8 cellular contexts compared by ENCODE assay signal in the genomic region with DNA sequence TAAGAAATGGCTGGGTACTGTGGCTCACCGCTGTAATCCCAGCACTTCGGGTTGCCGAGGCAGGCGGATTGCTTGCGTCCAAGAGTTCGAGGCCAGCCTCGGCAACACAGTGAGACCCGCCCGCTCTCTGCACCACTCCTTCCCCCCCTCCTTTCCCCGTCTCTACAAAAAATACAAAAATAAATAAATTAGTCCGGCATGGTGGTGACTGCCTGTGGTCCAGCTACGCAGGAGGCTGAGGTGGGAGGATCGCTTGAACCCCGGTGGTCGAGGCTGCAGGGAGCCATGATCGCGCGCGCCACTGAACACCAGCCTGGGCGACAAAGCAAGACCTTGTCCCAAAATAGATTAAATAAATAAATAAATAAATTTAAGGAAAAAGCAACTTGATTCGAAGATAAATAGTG. TPM values are rescaled to one million over a fixed set of nuclear protein-coding genes. Genes with fewer than 3 reads are reported as not detected.
DNase-seq lines count a peak whose midpoint lies in the region; TF ChIP-seq lines count a peak whose summit lies in the region.

No MANE protein-coding gene starts in this region.

- no peaks in the 10 kb centered on the region for H3K27me3 Mint-ChIP-seq in activated naive CD4-positive, alpha-beta T cell treated with anti-CD3 and anti-CD28 coated beads for 36 hours (ENCODE audit: low read depth)
- no peaks in the 10 kb centered on the region for H3K27me3 Mint-ChIP-seq in activated T-helper 1 cell treated with anti-CD3 and anti-CD28 coated beads, Interleukin-12 subunit alpha, Interleukin-12 subunit beta, Interleukin-2, Interleukin-4 antibody, amounts not matched to agents 30 ng/mL and 10 ng/mL and 1 ng/mL, durations not matched to agents 14 hours and 24 hours and 36 hours (ENCODE audit: insufficient read depth)
- H3K27me3 Mint-ChIP-seq in endothelial cell (ENCODE audit: unreplicated experiment), result peaks cover 5% of the 10 kb centered on the region

- H3K4me1 ChIP-seq in tibial nerve, result peaks cover 0 to 48% (median 24%) of the 10 kb centered on the region in 4 donors

- H3K36me3 ChIP-seq in kidney epithelial cell (ENCODE audit: control insufficient read depth, insufficient read depth, low read length) (no peaks in the 10 kb centered on the region), tibial nerve (peaks cover 0 to 9% (median 0%) of the 10 kb centered on the region in 3 donors)

- no peak for TF ChIP-seq CTCF in kidney epithelial cell (IDR thresholded peaks at IDR 0.05; ENCODE audit: insufficient read depth, low read length, poor library complexity, severe bottlenecking)
- no peak for TF ChIP-seq CTCF in tibial nerve (IDR thresholded peaks at IDR 0.05)
- no peak for TF ChIP-seq CTCF in endothelial cell (IDR thresholded peaks at IDR 0.05; ENCODE audit: unreplicated experiment)

- H3K9me3 Mint-ChIP-seq in activated naive CD4-positive, alpha-beta T cell treated with anti-CD3 and anti-CD28 coated beads for 36 hours, result no peaks in the 10 kb centered on the region
- H3K9me3 Mint-ChIP-seq in activated T-helper 1 cell treated with anti-CD3 and anti-CD28 coated beads, Interleukin-12 subunit alpha, Interleukin-12 subunit beta, Interleukin-2, Interleukin-4 antibody, amounts not matched to agents 30 ng/mL and 10 ng/mL and 1 ng/mL, durations not matched to agents 14 hours and 24 hours and 36 hours, result no peaks in the 10 kb centered on the region
- no peaks in the 10 kb centered on the region for H3K9me3 Mint-ChIP-seq in endothelial cell (ENCODE audit: unreplicated experiment)

- 33 to 34% methylated on average over 21 of the region's 21 CpGs for WGBS in tibial nerve, 2 donors

- peaks cover 8% of the 10 kb centered on the region for H3K36me3 Mint-ChIP-seq in activated naive CD4-positive, alpha-beta T cell treated with anti-CD3 and anti-CD28 coated beads for 36 hours (ENCODE audit: low read depth)
- peaks cover 8% of the 10 kb centered on the region for H3K36me3 Mint-ChIP-seq in activated T-helper 1 cell treated with anti-CD3 and anti-CD28 coated beads, Interleukin-12 subunit alpha, Interleukin-12 subunit beta, Interleukin-2, Interleukin-4 antibody, amounts not matched to agents 30 ng/mL and 10 ng/mL and 1 ng/mL, durations not matched to agents 14 hours and 24 hours and 36 hours (ENCODE audit: low read depth)
- no peaks in the 10 kb centered on the region for H3K36me3 Mint-ChIP-seq in endothelial cell (ENCODE audit: low read depth, unreplicated experiment)

- H3K27ac Mint-ChIP-seq in activated naive CD4-positive, alpha-beta T cell treated with anti-CD3 and anti-CD28 coated beads for 36 hours, result no peak overlapping the region
- no peak overlapping the region for H3K27ac Mint-ChIP-seq in activated T-helper 1 cell treated with anti-CD3 and anti-CD28 coated beads, Interleukin-12 subunit alpha, Interleukin-12 subunit beta, Interleukin-2, Interleukin-4 antibody, amounts not matched to agents 30 ng/mL and 10 ng/mL and 1 ng/mL, durations not matched to agents 14 hours and 24 hours and 36 hours
- no peak overlapping the region for H3K27ac Mint-ChIP-seq in endothelial cell (ENCODE audit: unreplicated experiment)

- CTCF ChIA-PET in activated naive CD4-positive, alpha-beta T cell treated with anti-CD3 and anti-CD28 coated beads for 36 hours (lab: Charles Lee), result interaction anchor here (1.2 kb wide), 1 partner anchor 23 kb away, joined by 5 read pairs; no protein-coding TSS in a partner anchor

- TF ChIP-seq POLR2A in tibial nerve (IDR thresholded peaks at IDR 0.05), result no peak

- no peak for DNase-seq in activated naive CD4-positive, alpha-beta T cell treated with anti-CD3 and anti-CD28 coated beads for 36 hours
- no peak for DNase-seq in activated naive CD4-positive, alpha-beta T cell treated with Interleukin-2 at 50 U/mL for 16 hours
- no peak for DNase-seq in activated T-helper 1 cell treated with anti-CD3 and anti-CD28 coated beads, Interleukin-12 subunit alpha, Interleukin-12 subunit beta, Interleukin-2, Interleukin-4 antibody, amounts not matched to agents 30 ng/mL and 10 ng/mL and 1 ng/mL, durations not matched to agents 14 hours and 24 hours and 36 hours (ENCODE audit: low spot score)
- no peak for DNase-seq in kidney epithelial cell (ENCODE audit: low read depth)
- DNase-seq in tibial nerve (ENCODE audit: low spot score in 2 of 2), result no peak
- no peak for DNase-seq in LoVo (ENCODE audit: low spot score)
- no peak for DNase-seq in retina
- DNase-seq in endothelial cell (ENCODE audit: low spot score), result no peak

- H3K4me1 Mint-ChIP-seq in activated naive CD4-positive, alpha-beta T cell treated with anti-CD3 and anti-CD28 coated beads for 36 hours (ENCODE audit: low read depth), result peaks cover 41% of the 10 kb centered on the region
- peaks cover 34% of the 10 kb centered on the region for H3K4me1 Mint-ChIP-seq in activated T-helper 1 cell treated with anti-CD3 and anti-CD28 coated beads, Interleukin-12 subunit alpha, Interleukin-12 subunit beta, Interleukin-2, Interleukin-4 antibody, amounts not matched to agents 30 ng/mL and 10 ng/mL and 1 ng/mL, durations not matched to agents 14 hours and 24 hours and 36 hours (ENCODE audit: low read depth)
- H3K4me1 Mint-ChIP-seq in endothelial cell (ENCODE audit: unreplicated experiment), result peaks cover 21% of the 10 kb centered on the region

- peak overlapping the region; percentile 96 for H3K4me3 Mint-ChIP-seq in activated naive CD4-positive, alpha-beta T cell treated with anti-CD3 and anti-CD28 coated beads for 36 hours
- peak overlapping the region; percentile 19 for H3K4me3 Mint-ChIP-seq in activated T-helper 1 cell treated with anti-CD3 and anti-CD28 coated beads, Interleukin-12 subunit alpha, Interleukin-12 subunit beta, Interleukin-2, Interleukin-4 antibody, amounts not matched to agents 30 ng/mL and 10 ng/mL and 1 ng/mL, durations not matched to agents 14 hours and 24 hours and 36 hours
- no peak overlapping the region for H3K4me3 Mint-ChIP-seq in endothelial cell (ENCODE audit: unreplicated experiment)

- no peak for TF ChIP-seq EP300 in tibial nerve (IDR thresholded peaks at IDR 0.05)

- H3K9me3 ChIP-seq in tibial nerve, result no peaks in the 10 kb centered on the region

- intact Hi-C loops in activated naive CD4-positive, alpha-beta T cell treated with anti-CD3 and anti-CD28 coated beads for 36 hours (cut with micrococcal nuclease), result loop anchor here (1.0 kb wide), 2 partner anchors 20 to 231 kb away; a partner anchor contains a TSS
- intact Hi-C loops in activated T-helper 1 cell treated with anti-CD3 and anti-CD28 coated beads, Interleukin-12 subunit alpha, Interleukin-12 subunit beta, Interleukin-2, Interleukin-4 antibody, amounts not matched to agents 30 ng/mL and 10 ng/mL and 1 ng/mL, durations not matched to agents 14 hours and 24 hours and 36 hours (cut with micrococcal nuclease), result loop anchor here (1.0 to 5.0 kb wide), 8 partner anchors 7 to 889 kb away; a partner anchor contains a TSS

- H3K27me3 ChIP-seq in kidney epithelial cell (ENCODE audit: control insufficient read depth, insufficient read depth, low read length) (no peaks in the 10 kb centered on the region), tibial nerve (no peaks in the 10 kb centered on the region)

- peak overlapping the region; percentile 94 to 98 (median 96) for H3K27ac ChIP-seq in tibial nerve

- peak overlapping the region; percentile 20 for H3K4me3 ChIP-seq in kidney epithelial cell (ENCODE audit: low read depth, low read length)
- H3K4me3 ChIP-seq in tibial nerve, result peak overlapping the region; percentile 80 to 98 (median 88)

RNA-seq across cellular contexts. Expression of a gene that starts 0.4 kb away (rescaled TPM):
- total RNA-seq in activated naive CD4-positive, alpha-beta T cell treated with anti-CD3 and anti-CD28 coated beads for 36 hours, result 10 to 100 TPM; 72.3 to 76.5 TPM
- total RNA-seq in activated T-helper 1 cell treated with anti-CD3 and anti-CD28 coated beads, Interleukin-12 subunit alpha, Interleukin-12 subunit beta, Interleukin-2, Interleukin-4 antibody, amounts not matched to agents 30 ng/mL and 10 ng/mL and 1 ng/mL, durations not matched to agents 14 hours and 24 hours and 36 hours, result 58.7 and 60.3 TPM in 2 replicates
- total RNA-seq in kidney epithelial cell, result 138 and 216 TPM in 2 replicates
- 100 to 1,000 TPM; 211 to 311 (median 272) TPM for total RNA-seq in tibial nerve
- total RNA-seq in endothelial cell (ENCODE audit: unreplicated experiment), result 46.8 TPM

RNA-seq across cellular contexts. Expression of a gene that starts 20.4 kb away (rescaled TPM):
- total RNA-seq in activated naive CD4-positive, alpha-beta T cell treated with anti-CD3 and anti-CD28 coated beads for 36 hours, result 1 to 10 TPM; 6.6 to 7.3 TPM
- total RNA-seq in activated T-helper 1 cell treated with anti-CD3 and anti-CD28 coated beads, Interleukin-12 subunit alpha, Interleukin-12 subunit beta, Interleukin-2, Interleukin-4 antibody, amounts not matched to agents 30 ng/mL and 10 ng/mL and 1 ng/mL, durations not matched to agents 14 hours and 24 hours and 36 hours, result 9.7 and 10.4 TPM in 2 replicates
- total RNA-seq in kidney epithelial cell, result 3.9 and 5.1 TPM in 2 replicates
- 1 to 10 TPM; 4.4 to 7.2 (median 6.3) TPM for total RNA-seq in tibial nerve
- total RNA-seq in endothelial cell (ENCODE audit: unreplicated experiment), result 8.4 TPM

RNA-seq across cellular contexts. Expression of a gene that starts 47.0 kb away (rescaled TPM):
- under 1 TPM in 1 of 2 experiments, not detected in 1; 0.31 TPM for total RNA-seq in activated naive CD4-positive, alpha-beta T cell treated with anti-CD3 and anti-CD28 coated beads for 36 hours
- 3.5 and 3.9 TPM in 2 replicates for total RNA-seq in activated T-helper 1 cell treated with anti-CD3 and anti-CD28 coated beads, Interleukin-12 subunit alpha, Interleukin-12 subunit beta, Interleukin-2, Interleukin-4 antibody, amounts not matched to agents 30 ng/mL and 10 ng/mL and 1 ng/mL, durations not matched to agents 14 hours and 24 hours and 36 hours
- 1.0 TPM in 1 of 2 replicates, not detected in the other for total RNA-seq in kidney epithelial cell
- 10 to 100 TPM in 1 of 4 donors, 1 to 10 TPM in 3; 4.2 to 14.4 (median 6.0) TPM for total RNA-seq in tibial nerve
- 26.4 TPM for total RNA-seq in endothelial cell (ENCODE audit: unreplicated experiment)
